9 cellular contexts compared by ENCODE assay signal in the genomic region with DNA sequence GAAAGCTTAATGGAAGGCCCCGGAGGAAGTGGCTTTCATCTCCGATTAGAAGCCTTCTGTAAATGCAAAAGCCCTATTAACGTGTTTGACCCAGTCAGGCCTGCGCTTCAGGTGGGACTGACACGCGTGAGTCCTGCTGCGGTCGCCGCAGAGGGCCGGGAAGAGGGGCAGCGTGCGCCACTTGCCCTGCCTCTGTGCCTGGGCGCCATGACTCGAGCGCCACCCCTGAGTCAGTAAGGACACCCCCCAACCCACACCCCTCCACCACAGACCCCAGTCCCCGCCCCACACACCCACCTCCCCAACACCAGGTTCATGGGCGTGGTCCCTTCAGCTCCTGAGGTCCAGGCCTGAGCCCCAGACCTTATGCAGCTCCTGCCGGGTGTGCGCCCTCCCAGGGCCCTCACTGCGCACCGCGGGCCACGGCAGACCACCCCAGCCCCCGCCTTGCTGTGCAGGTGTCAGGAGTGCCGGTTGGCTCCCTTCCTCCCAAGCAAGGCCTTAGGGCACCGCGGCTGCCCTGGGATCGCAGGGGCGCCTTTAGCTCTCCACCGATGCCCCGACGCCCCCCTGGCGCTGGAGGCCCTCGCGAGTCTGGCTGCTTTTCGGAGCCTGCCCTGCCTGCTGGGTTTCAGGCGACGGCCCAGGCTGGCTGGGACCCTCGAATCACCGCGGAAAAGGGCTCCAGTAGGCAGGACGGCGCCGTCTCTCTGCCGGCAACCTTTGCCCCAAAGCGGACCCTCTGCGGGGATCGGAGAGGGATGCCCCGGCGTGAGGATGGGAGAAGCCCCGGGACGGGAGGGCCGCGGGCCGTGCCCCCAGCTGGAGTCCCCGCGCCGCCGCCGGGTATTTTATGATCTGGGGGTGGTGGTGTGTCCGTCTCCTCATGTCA. TPM values are rescaled to one million over a fixed set of nuclear protein-coding genes. Genes with fewer than 3 reads are reported as not detected.
A peak's percentile ranks its signal among the peaks of the same experiment; 100 is the strongest.
DNase-seq lines count a peak whose midpoint lies in the region; ATAC-seq and TF ChIP-seq lines count a peak whose summit lies in the region.
"Had no signal": no experiment of that assay in that cellular context is flagged by ENCODE, and none has a peak within 500 bp of the region (broad histone marks: within the 10 kb centered on the region; RNA-seq: fewer than 3 reads in every experiment).

No MANE protein-coding gene starts in this region.

- H3K36me3 ChIP-seq in HEK293 (ENCODE audit: control insufficient read depth in 2 of 2, insufficient read depth in 1 of 2, low read length in 2 of 2) (no peaks in the 10 kb centered on the region), colonic mucosa (no peaks in the 10 kb centered on the region), lower lobe of right lung (no peaks in the 10 kb centered on the region), stomach (no peaks in the 10 kb centered on the region)

- no peak for DNase-seq in colonic mucosa
- DNase-seq in lower lobe of right lung, result no peak
- DNase-seq in stomach, result no peak
- no peak for DNase-seq in foreskin melanocyte
- no peak for DNase-seq in NCI-H526 treated with DMSO at 0.1 percent for 48 hours (lab: John Stamatoyannopoulos, UW)
- no peak for DNase-seq in activated CD4-positive, CD25-positive, alpha-beta regulatory T cell (lab: John Stamatoyannopoulos, UW)

- TF ChIP-seq POLR2A in stomach (IDR thresholded peaks at IDR 0.05), result no peak

- no peak for TF ChIP-seq EP300 in stomach (IDR thresholded peaks at IDR 0.05)

- POLR2A ChIA-PET in HEK293 (lab: Yijun Ruan, JAX), result no interaction called here

- H3K9me3 ChIP-seq in HEK293 (ENCODE audit: control insufficient read depth, insufficient read depth, low read depth, low read length) (no peaks in the 10 kb centered on the region), colonic mucosa (no peaks in the 10 kb centered on the region), lower lobe of right lung (no peaks in the 10 kb centered on the region), stomach (no peaks in the 10 kb centered on the region)

- WGBS in stomach, 5 donors, result 13 to 33% (median 15%) methylated on average over 25 to 61 of the region's 61 CpGs

- H3K9ac ChIP-seq in colonic mucosa (ENCODE audit: low read depth in 2 of 2, low read length in 2 of 2), result no peak overlapping the region

- H3K4me1 ChIP-seq in HEK293 (ENCODE audit: control insufficient read depth, insufficient read depth, low read length) (no peaks in the 10 kb centered on the region), colonic mucosa (peaks cover 12% of the 10 kb centered on the region), lower lobe of right lung (peaks cover 29% of the 10 kb centered on the region), stomach (peaks cover 30 to 50% (median 42%) of the 10 kb centered on the region in 4 donors)

- intact Hi-C loops in colonic mucosa (cut with DNase I) (loop anchor here (2.0 kb wide), 1 partner anchor 256 kb away; no protein-coding TSS in a partner anchor), lower lobe of right lung (cut with DNase I) (no loop called here), stomach (cut with DNase I; ENCODE audit: low total_unique reads) (loop anchor here (5.0 kb wide), 1 partner anchor 325 kb away; no protein-coding TSS in a partner anchor)

- H3K27me3 ChIP-seq in colonic mucosa, result peaks cover 20% of the 10 kb centered on the region
- H3K27me3 ChIP-seq in lower lobe of right lung (ENCODE audit: low read depth), result peaks cover 45% of the 10 kb centered on the region
- H3K27me3 ChIP-seq in stomach, result peaks cover 0 to 83% (median 36%) of the 10 kb centered on the region in 3 donors

- H3K4me3 ChIP-seq in HEK293 (ENCODE audit: low read depth, low read length), result no peak overlapping the region
- H3K4me3 ChIP-seq in colonic mucosa, result peak overlapping the region; percentile 14
- peak overlapping the region; percentile 34 for H3K4me3 ChIP-seq in lower lobe of right lung
- peak overlapping the region; percentile 24 to 55 (median 32) for H3K4me3 ChIP-seq in stomach

- CTCF ChIA-PET in HEK293 (lab: Yijun Ruan, JAX), result interaction anchor here (0.6 to 6.0 kb wide), 53 partner anchors 8 to 775 kb away, joined by 3 to 110 read pairs (median 4); no protein-coding TSS in a partner anchor

- TF ChIP-seq CTCF in HEK293 (tag by site-specific recombination; IDR thresholded peaks at IDR 0.05), result no peak
- TF ChIP-seq CTCF in colonic mucosa (IDR thresholded peaks at IDR 0.05), result no peak
- TF ChIP-seq CTCF in lower lobe of right lung (IDR thresholded peaks at IDR 0.05), result no peak
- no peak for TF ChIP-seq CTCF in stomach (IDR thresholded peaks at IDR 0.05)

- H3K27ac ChIP-seq in HEK293 (ENCODE audit: extremely low read depth, low read depth, low read length) (no peak overlapping the region), colonic mucosa (no peak overlapping the region), lower lobe of right lung (peak overlapping the region; percentile 56), stomach (peak overlapping the region in 2 of 5 donors; percentile 11 to 49)

- ATAC-seq in lower lobe of right lung, result peak in 1 of 2 donors; percentile 20
- no peak for ATAC-seq in GM18498 (IDR thresholded peaks at IDR 0.05; ENCODE audit: unreplicated experiment)

TF ChIP-seq in HEK293, 187 proteins besides CTCF, POLR2A, EP300 and RAD21:
- TF ChIP-seq KLF9 (tag by site-specific recombination; IDR thresholded peaks at IDR 0.05; ENCODE audit: low read depth), result no peak
- no peak for TF ChIP-seq ZNF555 (tag by site-specific recombination; conservative IDR thresholded peaks at IDR 0.05)
- TF ChIP-seq, protein P1, sequence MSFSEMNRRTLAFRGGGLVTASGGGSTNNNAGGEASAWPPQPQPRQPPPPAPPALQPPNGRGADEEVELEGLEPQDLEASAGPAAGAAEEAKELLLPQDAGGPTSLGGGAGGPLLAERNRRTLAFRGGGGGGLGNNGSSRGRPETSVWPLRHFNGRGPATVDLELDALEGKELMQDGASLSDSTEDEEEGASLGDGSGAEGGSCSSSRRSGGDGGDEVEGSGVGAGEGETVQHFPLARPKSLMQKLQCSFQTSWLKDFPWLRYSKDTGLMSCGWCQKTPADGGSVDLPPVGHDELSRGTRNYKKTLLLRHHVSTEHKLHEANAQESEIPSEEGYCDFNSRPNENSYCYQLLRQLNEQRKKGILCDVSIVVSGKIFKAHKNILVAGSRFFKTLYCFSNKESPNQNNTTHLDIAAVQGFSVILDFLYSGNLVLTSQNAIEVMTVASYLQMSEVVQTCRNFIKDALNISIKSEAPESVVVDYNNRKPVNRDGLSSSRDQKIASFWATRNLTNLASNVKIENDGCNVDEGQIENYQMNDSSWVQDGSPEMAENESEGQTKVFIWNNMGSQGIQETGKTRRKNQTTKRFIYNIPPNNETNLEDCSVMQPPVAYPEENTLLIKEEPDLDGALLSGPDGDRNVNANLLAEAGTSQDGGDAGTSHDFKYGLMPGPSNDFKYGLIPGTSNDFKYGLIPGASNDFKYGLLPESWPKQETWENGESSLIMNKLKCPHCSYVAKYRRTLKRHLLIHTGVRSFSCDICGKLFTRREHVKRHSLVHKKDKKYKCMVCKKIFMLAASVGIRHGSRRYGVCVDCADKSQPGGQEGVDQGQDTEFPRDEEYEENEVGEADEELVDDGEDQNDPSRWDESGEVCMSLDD (tag by site-specific recombination; IDR thresholded peaks at IDR 0.05), result 0 out of 2 replicates have a peak, but pooled peaks have one; percentile 24

RNA-seq across cellular contexts. Expression of a gene that starts 0.6 kb away (rescaled TPM):
- total RNA-seq in colonic mucosa (1 to 10 TPM; 3.8 to 8.9 TPM), lower lobe of right lung (24.1 TPM), stomach (10 to 100 TPM in 2 of 5 donors, 1 to 10 TPM in 1, under 1 TPM in 1, not detected in 1; 0.29 to 58.3 (median 8.1) TPM)
- 10 to 100 TPM in 2 of 3 donors, 1 to 10 TPM in 1; 4.4 to 10.8 (median 10.5) TPM for polyA plus RNA-seq in stomach
- total RNA-seq: activated CD8-positive, alpha-beta memory T cell treated with anti-CD3 and anti-CD28 coated beads for 36 hours had no signal
